18 cellular contexts compared by ENCODE assay signal in the genomic region with DNA sequence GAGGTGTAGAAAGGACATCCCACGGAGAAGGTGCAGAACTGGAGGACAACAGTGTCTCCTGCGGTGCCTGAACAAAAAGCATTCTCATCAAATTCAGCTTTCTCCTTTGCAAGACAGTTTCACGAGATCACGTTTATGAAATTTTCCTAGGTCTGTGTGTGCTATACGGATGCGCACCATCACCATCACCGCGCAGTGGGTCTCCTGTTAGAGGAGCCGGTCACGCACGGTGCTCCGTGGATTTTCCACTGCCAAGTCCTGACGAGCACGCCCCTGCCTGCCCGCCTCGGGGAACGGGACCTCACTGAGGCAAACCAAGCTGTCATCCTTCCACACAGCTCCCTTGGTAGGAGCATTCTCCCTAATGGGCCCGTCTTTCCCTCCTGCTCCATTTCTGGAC.
DNase-seq lines count a peak whose midpoint lies in the region; TF ChIP-seq lines count a peak whose summit lies in the region.
"Had no signal": no experiment of that assay in that cellular context is flagged by ENCODE, and none has a peak within 500 bp of the region (broad histone marks: within the 10 kb centered on the region; RNA-seq: fewer than 3 reads in every experiment).

No MANE protein-coding gene starts in this region.

- H3K4me2 ChIP-seq in neuronal stem cell (ENCODE audit: insufficient read depth, low read length, poor library complexity, severe bottlenecking), result no peak overlapping the region
- H3K4me2 ChIP-seq: BLaER1 had no signal

- H3K36me3 ChIP-seq in esophagus muscularis mucosa (no peaks in the 10 kb centered on the region), neuronal stem cell (replicated peaks in 1 of 2; ENCODE audit: control insufficient read depth in 2 of 2, insufficient read depth in 2 of 2, low read length in 2 of 2) (no peaks in the 10 kb centered on the region)
- H3K36me3 ChIP-seq: BLaER1 had no signal

- H3K18ac ChIP-seq in neuronal stem cell (ENCODE audit: low read length), result peak overlapping the region; percentile 60

- TF ChIP-seq CTCF in esophagus muscularis mucosa (IDR thresholded peaks at IDR 0.05), result no peak

- H3K23ac ChIP-seq in neuronal stem cell (ENCODE audit: low read depth, low read length, poor library complexity), result no peak overlapping the region

- no peak overlapping the region for H2BK15ac ChIP-seq in neuronal stem cell (ENCODE audit: low read length)

- H2BK12ac ChIP-seq in neuronal stem cell (ENCODE audit: low read length), result no peak overlapping the region

- no peak overlapping the region for H3K4me3 ChIP-seq in esophagus muscularis mucosa
- no peak overlapping the region for H3K4me3 ChIP-seq in neuronal stem cell (ENCODE audit: low read length in 2 of 2)
- H3K4me3 ChIP-seq: BLaER1, GM12878, GM23248 had no signal

- H3K79me1 ChIP-seq in neuronal stem cell (ENCODE audit: low read depth, low read length), result no peaks in the 10 kb centered on the region

- no peak overlapping the region for H3K9ac ChIP-seq in neuronal stem cell (ENCODE audit: low read depth, low read length, poor library complexity)
- H3K9ac ChIP-seq: BLaER1, GM23248 had no signal

- no peak overlapping the region for H3K14ac ChIP-seq in neuronal stem cell (ENCODE audit: low read length)

- H2BK5ac ChIP-seq in neuronal stem cell (ENCODE audit: low read length), result no peak overlapping the region

- no peak overlapping the region for H2AFZ ChIP-seq in neuronal stem cell (ENCODE audit: low read length)
- H2AFZ ChIP-seq: GM23248 had no signal

- peaks cover 0 to 23% (median 4%) of the 10 kb centered on the region in 4 donors for H3K9me3 ChIP-seq in esophagus muscularis mucosa
- peaks cover 0 to 7% of the 10 kb centered on the region in 2 donors for H3K9me3 ChIP-seq in neuronal stem cell (replicated peaks in 1 of 2; ENCODE audit: control insufficient read depth in 2 of 2, insufficient read depth in 1 of 2, low read depth in 1 of 2, low read length in 2 of 2)

- no peak for TF ChIP-seq EP300 in esophagus muscularis mucosa (IDR thresholded peaks at IDR 0.05)

- no peak overlapping the region for H2AK5ac ChIP-seq in neuronal stem cell (ENCODE audit: low read depth, low read length)

- H3K4ac ChIP-seq in neuronal stem cell (ENCODE audit: low read length), result no peak overlapping the region

- H3K27me3 ChIP-seq in esophagus muscularis mucosa, result peaks cover 0 to 18% (median 0%) of the 10 kb centered on the region in 4 donors
- peaks cover 0 to 2% (median 0%) of the 10 kb centered on the region in 3 experiments for H3K27me3 ChIP-seq in neuronal stem cell (ENCODE audit: control insufficient read depth in 3 of 3, insufficient read depth in 3 of 3, low read depth in 1 of 3, low read length in 3 of 3)
- H3K27me3 ChIP-seq: BLaER1 had no signal

- H4K8ac ChIP-seq in neuronal stem cell (ENCODE audit: low read depth, low read length), result no peak overlapping the region

- WGBS in esophagus muscularis mucosa, result 94% methylated on average over 17 of the region's 18 CpGs
- WGBS in neuronal stem cell (ENCODE audit: extremely low coverage in 2 of 2, insufficient read length in 2 of 2, insufficient replicate concordance in 1 of 2), 2 donors, result no CpG with 5 or more reads among the region's 18 CpGs

- H2BK120ac ChIP-seq in neuronal stem cell (ENCODE audit: low read depth, low read length), result no peak overlapping the region

- DNase-seq in NCI-H2107 treated with DMSO at 0.1 percent for 48 hours (lab: John Stamatoyannopoulos, UW; ENCODE audit: unreplicated experiment), result peak; percentile 45
- DNase-seq in NCI-H2107 (lab: John Stamatoyannopoulos, UW), result no peak
- peak; percentile 86 for DNase-seq in esophagus muscularis mucosa (ENCODE audit: extremely low spot score)
- no peak for DNase-seq in neuronal stem cell (ENCODE audit: low spot score)
- DNase-seq in activated gamma-delta T cell (lab: John Stamatoyannopoulos, UW), result no peak
- no peak for DNase-seq in cerebellum (ENCODE audit: low spot score)
- DNase-seq: CD4-positive, CD25-positive, alpha-beta regulatory T cell; CD8-positive, alpha-beta T cell; DMS 273 treated with DMSO at 0.1 percent for 48 hours; DMS79; EL; GDM1; GM23248; H7 had no signal

- intact Hi-C loops in esophagus muscularis mucosa (cut with DNase I), result no loop called here

- H4K91ac ChIP-seq in neuronal stem cell (ENCODE audit: low read depth, low read length, poor library complexity), result no peak overlapping the region

- H3K27ac ChIP-seq in esophagus muscularis mucosa (replicated peaks in 1 of 4) (no peak overlapping the region), neuronal stem cell (replicated peaks; ENCODE audit: low read length) (no peak overlapping the region)
- H3K27ac ChIP-seq: 22Rv1, BLaER1, C4-2B, GM23248 had no signal

- TF ChIP-seq POLR2A in esophagus muscularis mucosa (IDR thresholded peaks at IDR 0.05; ENCODE audit: low read depth), result no peak

- H3K4me1 ChIP-seq in esophagus muscularis mucosa (no peaks in the 10 kb centered on the region), neuronal stem cell (ENCODE audit: control insufficient read depth in 2 of 2, insufficient read depth in 1 of 2, low read depth in 1 of 2, low read length in 2 of 2) (no peaks in the 10 kb centered on the region)
- H3K4me1 ChIP-seq: BLaER1 had no signal

Comparison
In these comparisons a context has a peak if more than half of its experiments do, and no peak if none do; other contexts are left out.
1. DNase-seq: peak in NCI-H2107 treated with DMSO at 0.1 percent for 48 hours (single experiment) and esophagus muscularis mucosa (single experiment); none in NCI-H2107 (single experiment), neuronal stem cell (single experiment), activated gamma-delta T cell (single experiment) and cerebellum (single experiment).